Comparison of ENCODE assay signal across 17 cellular contexts in the genomic region with DNA sequence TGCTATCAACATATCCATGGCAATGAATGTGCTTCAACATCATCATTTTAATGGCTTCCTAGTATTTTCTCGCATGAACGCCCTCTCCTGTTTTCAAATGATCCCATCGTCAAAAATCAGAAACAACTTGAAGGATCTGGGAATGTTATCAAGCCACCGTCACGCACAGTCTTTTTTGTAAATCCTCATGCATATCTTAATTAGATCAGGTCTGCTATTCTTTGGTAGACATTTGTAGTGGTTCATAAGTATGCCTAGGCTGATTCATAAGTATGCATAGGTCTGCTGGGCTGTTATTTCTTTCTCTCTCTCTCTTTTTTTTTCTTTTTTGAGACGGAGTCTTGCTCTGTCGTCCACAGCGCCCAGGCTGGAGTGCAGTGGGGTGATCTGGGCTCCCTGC.
A peak's percentile ranks its signal among the peaks of the same experiment; 100 is the strongest.
DNase-seq lines count a peak whose midpoint lies in the region; ATAC-seq, FAIRE-seq and TF ChIP-seq lines count a peak whose summit lies in the region.
"Had no signal": no experiment of that assay in that cellular context is flagged by ENCODE, and none has a peak within 500 bp of the region (broad histone marks: within the 10 kb centered on the region; RNA-seq: fewer than 3 reads in every experiment).

No MANE protein-coding gene starts in this region.

- no peak overlapping the region for H3K4me2 ChIP-seq in BLaER1
- H3K4me2 ChIP-seq in GM12878 (ENCODE audit: control insufficient read depth, insufficient read depth) = no peak overlapping the region
- H3K4me2 ChIP-seq in trophoblast cell (ENCODE audit: low read length) = no peak overlapping the region
- H3K4me2 ChIP-seq: A549 had no signal

- 92% methylated on average over 8 of the region's 8 CpGs for WGBS in GM12878 (ENCODE audit: insufficient coverage, insufficient replicate concordance, low lambda C conversion rate, missing lambda C conversion rate)
- WGBS in trophoblast cell (ENCODE audit: extremely low coverage, insufficient coverage, insufficient read length) = no CpG with 5 or more reads among the region's 8 CpGs

- TF ChIP-seq RAD21 in GM12878 (IDR thresholded peaks at IDR 0.05; ENCODE audit: insufficient read depth, low read depth, low read length) = no peak

- intact Hi-C loops in GM12878 (cut with micrococcal nuclease; ENCODE audit: unreplicated experiment) = loop anchor here (1.0 to 5.0 kb wide), 4 partner anchors 147 to 1137 kb away; no protein-coding TSS in a partner anchor

- no peaks in the 10 kb centered on the region for H3K36me3 ChIP-seq in BLaER1
- no peaks in the 10 kb centered on the region for H3K36me3 ChIP-seq in GM12878 (ENCODE audit: control insufficient read depth in 2 of 2, insufficient read depth in 2 of 2, low read length in 1 of 2)
- no peaks in the 10 kb centered on the region for H3K36me3 ChIP-seq in trophoblast cell (ENCODE audit: control insufficient read depth in 1 of 2, insufficient read depth in 2 of 2, low read length in 2 of 2)
- H3K36me3 ChIP-seq: HAP-1 had no signal

- no peak overlapping the region for H2AK5ac ChIP-seq in trophoblast cell (ENCODE audit: low read length)

- no peak for TF ChIP-seq CTCF in VCaP (conservative IDR thresholded peaks at IDR 0.05)
- TF ChIP-seq CTCF in GM12878 (IDR thresholded peaks at IDR 0.05 in 2 of 3, conservative IDR thresholded peaks at IDR 0.05 in 1 of 3; ENCODE audit: control insufficient read depth in 2 of 3, extremely low read depth in 1 of 3, insufficient read depth in 1 of 3, low read depth in 3 of 3, low read length in 3 of 3) = no peak

- no peak overlapping the region for H4K8ac ChIP-seq in trophoblast cell (ENCODE audit: low read depth, low read length)

- H2AFZ ChIP-seq in GM12878 (ENCODE audit: control insufficient read depth, low read depth, low read length) = no peak overlapping the region
- H2AFZ ChIP-seq in trophoblast cell (ENCODE audit: insufficient read depth, low read length, poor library complexity) = no peak overlapping the region

- no peak overlapping the region for H3K14ac ChIP-seq in trophoblast cell (ENCODE audit: low read length)

- TF ChIP-seq POLR2A in GM12878 (IDR thresholded peaks at IDR 0.05; ENCODE audit: low read depth, low read length) = no peak

- H2BK120ac ChIP-seq in trophoblast cell (ENCODE audit: insufficient read depth, low read length, poor library complexity) = peak overlapping the region; percentile 89

- RAD21 ChIA-PET in GM12878 (lab: Charles Lee; ENCODE audit: unreplicated experiment) = interaction anchor here (1.1 to 2.2 kb wide), 2 partner anchors 145 to 972 kb away, joined by 3 to 5 read pairs; no protein-coding TSS in a partner anchor

- TF ChIP-seq EP300 in GM12878 (IDR thresholded peaks at IDR 0.05; ENCODE audit: borderline replicate concordance in 1 of 2, control insufficient read depth in 1 of 2, low read depth in 2 of 2, low read length in 2 of 2) = no peak

- H3K23ac ChIP-seq in trophoblast cell (ENCODE audit: low read length) = no peak overlapping the region

- H3K9ac ChIP-seq in BLaER1 (no peak overlapping the region), GM12878 (ENCODE audit: control insufficient read depth, insufficient read depth, low read length) (no peak overlapping the region), trophoblast cell (ENCODE audit: low read length) (no peak overlapping the region)
- H3K9ac ChIP-seq: GM23248 had no signal

- H3K27ac ChIP-seq in BLaER1 = peak overlapping the region; percentile 7; the same call in 1 of the 2 replicates
- peak overlapping the region; percentile 37; the same call in 1 of the 2 replicates for H3K27ac ChIP-seq in VCaP
- H3K27ac ChIP-seq in GM12878 (ENCODE audit: control insufficient read depth, insufficient read depth) = no peak overlapping the region
- H3K27ac ChIP-seq in trophoblast cell (ENCODE audit: low read depth, low read length) = no peak overlapping the region
- H3K27ac ChIP-seq: 22Rv1, A549, GM23248, HL-60 had no signal

- H3K9me3 ChIP-seq in BLaER1 (no peaks in the 10 kb centered on the region), GM12878 (replicated peaks; ENCODE audit: control insufficient read depth, insufficient read depth, low read length) (no peaks in the 10 kb centered on the region), trophoblast cell (ENCODE audit: insufficient read depth, low read depth, low read length) (no peaks in the 10 kb centered on the region)
- H3K9me3 ChIP-seq: A549, HAP-1 had no signal

- H4K91ac ChIP-seq in trophoblast cell (ENCODE audit: low read depth, low read length) = peak overlapping the region; percentile 27

- H2BK5ac ChIP-seq in trophoblast cell (ENCODE audit: low read depth, low read length, poor library complexity) = peak overlapping the region; percentile 51

- H3K4ac ChIP-seq in trophoblast cell (ENCODE audit: low read depth, low read length) = no peak overlapping the region

- peaks cover 7% of the 10 kb centered on the region for H3K79me1 ChIP-seq in trophoblast cell (ENCODE audit: low read length)

- CTCF ChIA-PET in GM12878 (lab: Yijun Ruan, JAX) = interaction anchor here (1.0 to 3.4 kb wide), 7 partner anchors 16 to 1139 kb away, joined by 3 to 10 read pairs (median 3); no protein-coding TSS in a partner anchor

- H3K27me3 ChIP-seq in BLaER1 (no peaks in the 10 kb centered on the region), GM12878 (replicated peaks in 1 of 2; ENCODE audit: control insufficient read depth in 2 of 2, insufficient read depth in 2 of 2, low read length in 1 of 2) (no peaks in the 10 kb centered on the region), trophoblast cell (ENCODE audit: insufficient read depth, low read length) (no peaks in the 10 kb centered on the region)

- peaks cover 29% of the 10 kb centered on the region for H3K4me1 ChIP-seq in BLaER1
- peaks cover 15% of the 10 kb centered on the region for H3K4me1 ChIP-seq in GM12878 (ENCODE audit: control insufficient read depth, insufficient read depth, low read length)
- peaks cover 6 to 14% of the 10 kb centered on the region in 2 experiments for H3K4me1 ChIP-seq in trophoblast cell (ENCODE audit: control insufficient read depth in 1 of 2, insufficient read depth in 2 of 2, low read length in 2 of 2)
- H3K4me1 ChIP-seq: A549, HAP-1 had no signal

- ATAC-seq in GM12878 (peak; percentile 39), HG03135 (IDR thresholded peaks at IDR 0.05; ENCODE audit: unreplicated experiment) (no peak)
- ATAC-seq: A549 had no signal

- POLR2A ChIA-PET in GM12878 (lab: Charles Lee) = no interaction called here

- no TSS peak for BruUV-seq in GM12878 (replicated peaks; lab: Mats Ljungman, UMichigan)

- in situ Hi-C loops in GM12878 (cut with MboI) = loop anchor here (5.0 kb wide), 1 partner anchor 839 kb away; no protein-coding TSS in a partner anchor

- FAIRE-seq in GM12878 (lab: Jason Lieb, UNC) = no peak
- no peak for FAIRE-seq in RCC 7860 (lab: Jason Lieb, UNC)
- FAIRE-seq: A549 had no signal

- no peaks in the 10 kb centered on the region for H4K20me1 ChIP-seq in BLaER1
- no peaks in the 10 kb centered on the region for H4K20me1 ChIP-seq in GM12878 (ENCODE audit: control insufficient read depth, insufficient read depth)

- no peak overlapping the region for H3K4me3 ChIP-seq in BLaER1
- H3K4me3 ChIP-seq in GM12878 = no peak overlapping the region
- H3K4me3 ChIP-seq in trophoblast cell (ENCODE audit: low read depth, low read length) = no peak overlapping the region
- H3K4me3 ChIP-seq: A549, GM23248, HAP-1 had no signal

- H3K18ac ChIP-seq in trophoblast cell (ENCODE audit: low read length) = no peak overlapping the region

- H3K79me2 ChIP-seq in GM12878 (ENCODE audit: control insufficient read depth, insufficient read depth, low read length) (no peaks in the 10 kb centered on the region), trophoblast cell (ENCODE audit: control insufficient read depth, insufficient read depth, low read length, poor library complexity) (no peaks in the 10 kb centered on the region)

- no peak overlapping the region for H4K12ac ChIP-seq in trophoblast cell (ENCODE audit: low read depth, low read length)

- SMC1A ChIA-PET in GM12878 (lab: Charles Lee; ENCODE audit: uncharacterized antibody, unreplicated experiment) = interaction anchor here (0.8 to 5.2 kb wide), 7 partner anchors 14 to 841 kb away, joined by 3 to 27 read pairs (median 4); no protein-coding TSS in a partner anchor

- H2BK12ac ChIP-seq in trophoblast cell (ENCODE audit: low read length) = peak overlapping the region; percentile 45

- DNase-seq in GM12878 (ENCODE audit: low read depth, low spot score) (no peak), trophoblast cell (peak; percentile 59 to 80), RCC 7860 (ENCODE audit: low spot score) (no peak), amygdala (lab: John Stamatoyannopoulos, UW) (no peak)
- DNase-seq: AML-193; CD4-positive, alpha-beta memory T cell; DMS153; DMS79; GF-D8; GM23248 had no signal

TF ChIP-seq in GM12878, 131 proteins besides CTCF, POLR2A, EP300 and RAD21 (continues in another document):
- TF ChIP-seq, protein P1, sequence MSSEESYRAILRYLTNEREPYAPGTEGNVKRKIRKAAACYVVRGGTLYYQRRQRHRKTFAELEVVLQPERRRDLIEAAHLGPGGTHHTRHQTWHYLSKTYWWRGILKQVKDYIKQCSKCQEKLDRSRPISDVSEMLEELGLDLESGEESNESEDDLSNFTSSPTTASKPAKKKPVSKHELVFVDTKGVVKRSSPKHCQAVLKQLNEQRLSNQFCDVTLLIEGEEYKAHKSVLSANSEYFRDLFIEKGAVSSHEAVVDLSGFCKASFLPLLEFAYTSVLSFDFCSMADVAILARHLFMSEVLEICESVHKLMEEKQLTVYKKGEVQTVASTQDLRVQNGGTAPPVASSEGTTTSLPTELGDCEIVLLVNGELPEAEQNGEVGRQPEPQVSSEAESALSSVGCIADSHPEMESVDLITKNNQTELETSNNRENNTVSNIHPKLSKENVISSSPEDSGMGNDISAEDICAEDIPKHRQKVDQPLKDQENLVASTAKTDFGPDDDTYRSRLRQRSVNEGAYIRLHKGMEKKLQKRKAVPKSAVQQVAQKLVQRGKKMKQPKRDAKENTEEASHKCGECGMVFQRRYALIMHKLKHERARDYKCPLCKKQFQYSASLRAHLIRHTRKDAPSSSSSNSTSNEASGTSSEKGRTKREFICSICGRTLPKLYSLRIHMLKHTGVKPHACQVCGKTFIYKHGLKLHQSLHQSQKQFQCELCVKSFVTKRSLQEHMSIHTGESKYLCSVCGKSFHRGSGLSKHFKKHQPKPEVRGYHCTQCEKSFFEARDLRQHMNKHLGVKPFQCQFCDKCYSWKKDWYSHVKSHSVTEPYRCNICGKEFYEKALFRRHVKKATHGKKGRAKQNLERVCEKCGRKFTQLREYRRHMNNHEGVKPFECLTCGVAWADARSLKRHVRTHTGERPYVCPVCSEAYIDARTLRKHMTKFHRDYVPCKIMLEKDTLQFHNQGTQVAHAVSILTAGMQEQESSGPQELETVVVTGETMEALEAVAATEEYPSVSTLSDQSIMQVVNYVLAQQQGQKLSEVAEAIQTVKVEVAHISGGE (CRISPR knock-in tag; IDR thresholded peaks at IDR 0.05) = no peak

Comparison
In these comparisons a context has a peak if more than half of its experiments do, and no peak if none do; other contexts are left out.
1. H3K27ac ChIP-seq: peak in BLaER1 (single experiment) and VCaP (single experiment); none in GM12878 (single experiment) and trophoblast cell (single experiment).
2. DNase-seq: peak in trophoblast cell (2 of 2); none in GM12878 (single experiment), RCC 7860 (single experiment) and amygdala (0 of 56).